ENCODE assay signal across 8 cellular contexts in the genomic region with DNA sequence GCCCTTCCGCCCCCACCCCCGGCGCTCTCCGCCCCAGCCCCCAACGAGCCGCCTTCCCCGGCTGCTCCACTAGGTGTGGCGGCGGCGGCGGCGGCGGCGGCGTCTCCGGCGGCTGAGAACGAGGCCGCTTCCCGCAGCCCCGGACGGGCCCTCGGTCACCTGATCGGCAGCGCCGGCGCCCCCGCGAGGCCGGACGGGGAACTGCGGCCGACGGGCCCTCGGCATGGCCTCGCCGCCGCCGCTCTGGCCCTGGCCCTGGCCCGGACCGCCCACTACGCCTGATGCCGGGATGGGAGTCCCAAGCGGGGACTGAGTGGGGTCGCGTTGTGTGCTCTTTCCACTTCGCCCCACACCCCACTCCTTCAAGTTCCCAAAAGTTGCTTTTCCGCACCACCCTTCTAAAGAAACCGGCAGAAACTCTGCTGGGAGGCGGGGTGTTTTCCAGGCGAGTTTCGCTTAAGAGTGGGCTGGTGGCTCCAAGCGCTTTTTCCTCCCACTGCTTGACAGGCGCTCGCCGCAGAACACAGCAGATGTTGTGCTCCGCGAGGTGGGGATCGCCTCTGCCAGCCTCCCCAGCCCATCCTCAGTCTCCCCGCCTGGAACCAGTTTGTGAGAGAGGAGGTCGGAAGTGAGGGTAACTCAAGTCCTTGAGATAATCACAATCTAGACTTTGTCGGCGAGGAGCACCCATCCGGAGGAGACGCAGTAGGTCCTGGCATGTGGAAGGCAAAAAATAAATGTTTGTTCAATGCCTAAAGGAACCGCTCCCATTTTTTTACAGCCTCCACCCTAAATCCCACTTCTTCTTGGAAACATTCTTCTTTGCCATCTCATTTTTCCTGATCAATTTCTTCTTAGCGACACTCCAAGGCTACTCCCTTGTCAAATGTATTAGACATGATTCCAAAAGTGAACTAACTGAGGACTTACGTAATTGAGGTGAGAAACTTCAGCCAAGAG. TPM values are rescaled to one million over a fixed set of nuclear protein-coding genes. Genes with fewer than 3 reads are reported as not detected.
DNase-seq lines count a peak whose midpoint lies in the region; ATAC-seq and TF ChIP-seq lines count a peak whose summit lies in the region.

A gene with protein sequence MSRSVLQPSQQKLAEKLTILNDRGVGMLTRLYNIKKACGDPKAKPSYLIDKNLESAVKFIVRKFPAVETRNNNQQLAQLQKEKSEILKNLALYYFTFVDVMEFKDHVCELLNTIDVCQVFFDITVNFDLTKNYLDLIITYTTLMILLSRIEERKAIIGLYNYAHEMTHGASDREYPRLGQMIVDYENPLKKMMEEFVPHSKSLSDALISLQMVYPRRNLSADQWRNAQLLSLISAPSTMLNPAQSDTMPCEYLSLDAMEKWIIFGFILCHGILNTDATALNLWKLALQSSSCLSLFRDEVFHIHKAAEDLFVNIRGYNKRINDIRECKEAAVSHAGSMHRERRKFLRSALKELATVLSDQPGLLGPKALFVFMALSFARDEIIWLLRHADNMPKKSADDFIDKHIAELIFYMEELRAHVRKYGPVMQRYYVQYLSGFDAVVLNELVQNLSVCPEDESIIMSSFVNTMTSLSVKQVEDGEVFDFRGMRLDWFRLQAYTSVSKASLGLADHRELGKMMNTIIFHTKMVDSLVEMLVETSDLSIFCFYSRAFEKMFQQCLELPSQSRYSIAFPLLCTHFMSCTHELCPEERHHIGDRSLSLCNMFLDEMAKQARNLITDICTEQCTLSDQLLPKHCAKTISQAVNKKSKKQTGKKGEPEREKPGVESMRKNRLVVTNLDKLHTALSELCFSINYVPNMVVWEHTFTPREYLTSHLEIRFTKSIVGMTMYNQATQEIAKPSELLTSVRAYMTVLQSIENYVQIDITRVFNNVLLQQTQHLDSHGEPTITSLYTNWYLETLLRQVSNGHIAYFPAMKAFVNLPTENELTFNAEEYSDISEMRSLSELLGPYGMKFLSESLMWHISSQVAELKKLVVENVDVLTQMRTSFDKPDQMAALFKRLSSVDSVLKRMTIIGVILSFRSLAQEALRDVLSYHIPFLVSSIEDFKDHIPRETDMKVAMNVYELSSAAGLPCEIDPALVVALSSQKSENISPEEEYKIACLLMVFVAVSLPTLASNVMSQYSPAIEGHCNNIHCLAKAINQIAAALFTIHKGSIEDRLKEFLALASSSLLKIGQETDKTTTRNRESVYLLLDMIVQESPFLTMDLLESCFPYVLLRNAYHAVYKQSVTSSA (minus strand): TSS at position 117 of the 960 bp plus-strand sequence. CDS start 358 bp downstream, outside the sequence.

- 0 out of 2 replicates have a peak, but pooled peaks cover 3% of the 10 kb centered on the region for H3K36me3 ChIP-seq in RWPE2 (ENCODE audit: low read depth)

- H3K4me1 ChIP-seq in RWPE2 (ENCODE audit: insufficient read depth, poor library complexity, severe bottlenecking), result peaks cover 21% of the 10 kb centered on the region

- peak within 1 kb of the TSS; percentile 87 to 98 (median 98) for H3K27ac Mint-ChIP-seq in nephron

- H3K4me3 ChIP-seq in RWPE2 (ENCODE audit: severe bottlenecking) (peak within 1 kb of the TSS; percentile 92), foreskin fibroblast (ENCODE audit: low read depth in 1 of 2, low read length in 2 of 2) (peak within 1 kb of the TSS; percentile 78 to 95)

- no peaks in the 10 kb centered on the region for H3K9me3 Mint-ChIP-seq in nephron

- peak within 1 kb of the TSS; percentile 88 to 95 (median 91) for H3K4me3 Mint-ChIP-seq in nephron

- H3K36me3 Mint-ChIP-seq in nephron (ENCODE audit: low read depth), result no peaks in the 10 kb centered on the region

- peak; percentile 88 for DNase-seq in Caki2 (ENCODE audit: low read depth)
- peak in 73 of 76 experiments; percentile 11 to 93 (median 81) for DNase-seq in HUDEP-2 (lab: John Stamatoyannopoulos, UW; ENCODE audit: unreplicated experiment in 76 of 76)
- peak; percentile 85 for DNase-seq in RWPE2 (ENCODE audit: low spot score)
- peak; percentile 69 to 76 (median 72) for DNase-seq in activated naive CD4-positive, alpha-beta T cell (lab: John Stamatoyannopoulos, UW)
- DNase-seq in foreskin fibroblast, result peak; percentile 81 to 96
- DNase-seq in stimulated activated naive CD4-positive, alpha-beta T cell treated with Interleukin-2 at 50 U/mL for 16 hours (lab: John Stamatoyannopoulos, UW), result peak; percentile 80

- no peaks in the 10 kb centered on the region for H3K9me3 ChIP-seq in RWPE2 (ENCODE audit: severe bottlenecking)

- peaks cover 39% of the 10 kb centered on the region for H3K4me1 Mint-ChIP-seq in nephron

- no peaks in the 10 kb centered on the region for H3K27me3 ChIP-seq in RWPE2 (ENCODE audit: insufficient read depth, poor library complexity, severe bottlenecking)

- peak; percentile 94 for TF ChIP-seq CTCF in RWPE2 (IDR thresholded peaks at IDR 0.05; ENCODE audit: poor library complexity, severe bottlenecking)
- TF ChIP-seq CTCF in foreskin fibroblast (IDR thresholded peaks at IDR 0.05; ENCODE audit: low read depth, low read length), result peak; percentile 34
- TF ChIP-seq CTCF in nephron (IDR thresholded peaks at IDR 0.05; ENCODE audit: unreplicated experiment in 3 of 3), result peak; percentile 97 to 99 (median 98)

- ATAC-seq in GM21367 (IDR thresholded peaks at IDR 0.05; ENCODE audit: unreplicated experiment) (peak; percentile 86), RWPE2 (ENCODE audit: low read depth) (peak; percentile 85)

- peaks cover 4% of the 10 kb centered on the region for H3K27me3 Mint-ChIP-seq in nephron (ENCODE audit: low read depth)

- H3K27ac ChIP-seq in RWPE2 (ENCODE audit: poor library complexity, severe bottlenecking), result peak within 1 kb of the TSS; percentile 91

- in situ Hi-C loops in Caki2 (cut with HindIII; ENCODE audit: low pct_unique_long_range_greater_than_20kb, low sequenced_read_pairs), result no loop called here

RNA-seq across cellular contexts. Expression of the gene that starts here (rescaled TPM):
- total RNA-seq in Caki2 (2014; rRNA removed; shearing (Covaris generic); ENCODE audit: low replicate concordance), result 72.8 and 88.9 TPM in 2 replicates

Comparison
In these comparisons a context has a peak if more than half of its experiments do, and no peak if none do; other contexts are left out.
1. Peak in every context shown above with its lines: DNase-seq, ATAC-seq, H3K4me3 ChIP-seq and H3K27ac ChIP-seq.
2. CTCF ChIP-seq: peak in every context shown above with its lines; median percentile 98 in nephron; 94 in RWPE2; 34 in foreskin fibroblast.